ENCODE assay signal across 1 cellular context in the genomic region with DNA sequence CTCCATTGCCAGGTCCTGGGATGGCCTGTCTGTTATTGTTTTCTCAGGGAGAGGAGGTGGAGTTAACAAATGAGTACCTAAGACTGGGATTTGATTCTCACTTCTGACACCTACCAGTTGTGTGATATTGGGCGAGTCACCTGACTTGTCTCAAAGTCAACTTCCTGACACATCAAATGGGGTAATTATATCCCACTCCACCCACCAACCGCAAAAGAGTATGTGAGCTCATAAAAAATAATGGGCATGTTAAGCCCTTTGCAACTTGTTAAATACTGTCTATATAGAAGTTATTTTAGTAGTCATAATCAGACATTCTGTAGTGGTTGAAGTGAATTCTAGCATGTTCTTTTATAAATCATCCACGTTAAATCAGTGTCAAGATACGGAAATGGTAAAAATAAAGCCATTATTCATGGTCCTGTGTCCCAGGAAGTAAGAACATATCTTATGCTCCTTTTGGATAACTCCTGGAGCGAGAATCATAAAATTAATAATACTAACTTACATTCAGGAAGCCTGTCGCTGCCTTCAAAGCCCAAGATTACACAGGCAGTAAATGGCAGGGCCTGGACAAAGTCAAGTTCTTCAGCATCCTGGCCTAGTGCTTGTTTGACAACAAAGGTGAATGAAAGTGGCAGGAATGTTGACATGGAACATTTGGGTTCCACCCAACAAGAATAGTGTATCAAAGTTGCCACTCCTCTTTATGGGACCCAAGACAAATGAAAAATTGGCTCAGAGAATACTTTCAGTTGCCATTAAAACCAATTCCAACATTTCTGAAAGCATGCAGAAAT.
TF ChIP-seq lines count a peak whose summit lies in the region.

No MANE protein-coding gene starts in this region.

TF ChIP-seq in SK-N-SH, 30 proteins besides CTCF, POLR2A, EP300 and RAD21 (continued from another document):
- TF ChIP-seq, protein P1, sequence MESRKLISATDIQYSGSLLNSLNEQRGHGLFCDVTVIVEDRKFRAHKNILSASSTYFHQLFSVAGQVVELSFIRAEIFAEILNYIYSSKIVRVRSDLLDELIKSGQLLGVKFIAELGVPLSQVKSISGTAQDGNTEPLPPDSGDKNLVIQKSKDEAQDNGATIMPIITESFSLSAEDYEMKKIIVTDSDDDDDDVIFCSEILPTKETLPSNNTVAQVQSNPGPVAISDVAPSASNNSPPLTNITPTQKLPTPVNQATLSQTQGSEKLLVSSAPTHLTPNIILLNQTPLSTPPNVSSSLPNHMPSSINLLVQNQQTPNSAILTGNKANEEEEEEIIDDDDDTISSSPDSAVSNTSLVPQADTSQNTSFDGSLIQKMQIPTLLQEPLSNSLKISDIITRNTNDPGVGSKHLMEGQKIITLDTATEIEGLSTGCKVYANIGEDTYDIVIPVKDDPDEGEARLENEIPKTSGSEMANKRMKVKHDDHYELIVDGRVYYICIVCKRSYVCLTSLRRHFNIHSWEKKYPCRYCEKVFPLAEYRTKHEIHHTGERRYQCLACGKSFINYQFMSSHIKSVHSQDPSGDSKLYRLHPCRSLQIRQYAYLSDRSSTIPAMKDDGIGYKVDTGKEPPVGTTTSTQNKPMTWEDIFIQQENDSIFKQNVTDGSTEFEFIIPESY (IDR thresholded peaks at IDR 0.05; ENCODE audit: borderline replicate concordance, low read depth): no peak
- no peak for TF ChIP-seq EZH2phosphoT487 (IDR thresholded peaks at IDR 0.05; ENCODE audit: borderline replicate concordance, low read depth)
- TF ChIP-seq RXRA (IDR thresholded peaks at IDR 0.05; ENCODE audit: borderline replicate concordance, low read depth): no peak
- no peak for TF ChIP-seq SIN3A (IDR thresholded peaks at IDR 0.05; ENCODE audit: borderline replicate concordance, low read depth, low read length)
- TF ChIP-seq FOXM1 (IDR thresholded peaks at IDR 0.05; ENCODE audit: low read depth): no peak
- TF ChIP-seq, protein P2, sequence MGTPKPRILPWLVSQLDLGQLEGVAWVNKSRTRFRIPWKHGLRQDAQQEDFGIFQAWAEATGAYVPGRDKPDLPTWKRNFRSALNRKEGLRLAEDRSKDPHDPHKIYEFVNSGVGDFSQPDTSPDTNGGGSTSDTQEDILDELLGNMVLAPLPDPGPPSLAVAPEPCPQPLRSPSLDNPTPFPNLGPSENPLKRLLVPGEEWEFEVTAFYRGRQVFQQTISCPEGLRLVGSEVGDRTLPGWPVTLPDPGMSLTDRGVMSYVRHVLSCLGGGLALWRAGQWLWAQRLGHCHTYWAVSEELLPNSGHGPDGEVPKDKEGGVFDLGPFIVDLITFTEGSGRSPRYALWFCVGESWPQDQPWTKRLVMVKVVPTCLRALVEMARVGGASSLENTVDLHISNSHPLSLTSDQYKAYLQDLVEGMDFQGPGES (IDR thresholded peaks at IDR 0.05; ENCODE audit: low read depth, low read length): no peak
- TF ChIP-seq, protein P3, sequence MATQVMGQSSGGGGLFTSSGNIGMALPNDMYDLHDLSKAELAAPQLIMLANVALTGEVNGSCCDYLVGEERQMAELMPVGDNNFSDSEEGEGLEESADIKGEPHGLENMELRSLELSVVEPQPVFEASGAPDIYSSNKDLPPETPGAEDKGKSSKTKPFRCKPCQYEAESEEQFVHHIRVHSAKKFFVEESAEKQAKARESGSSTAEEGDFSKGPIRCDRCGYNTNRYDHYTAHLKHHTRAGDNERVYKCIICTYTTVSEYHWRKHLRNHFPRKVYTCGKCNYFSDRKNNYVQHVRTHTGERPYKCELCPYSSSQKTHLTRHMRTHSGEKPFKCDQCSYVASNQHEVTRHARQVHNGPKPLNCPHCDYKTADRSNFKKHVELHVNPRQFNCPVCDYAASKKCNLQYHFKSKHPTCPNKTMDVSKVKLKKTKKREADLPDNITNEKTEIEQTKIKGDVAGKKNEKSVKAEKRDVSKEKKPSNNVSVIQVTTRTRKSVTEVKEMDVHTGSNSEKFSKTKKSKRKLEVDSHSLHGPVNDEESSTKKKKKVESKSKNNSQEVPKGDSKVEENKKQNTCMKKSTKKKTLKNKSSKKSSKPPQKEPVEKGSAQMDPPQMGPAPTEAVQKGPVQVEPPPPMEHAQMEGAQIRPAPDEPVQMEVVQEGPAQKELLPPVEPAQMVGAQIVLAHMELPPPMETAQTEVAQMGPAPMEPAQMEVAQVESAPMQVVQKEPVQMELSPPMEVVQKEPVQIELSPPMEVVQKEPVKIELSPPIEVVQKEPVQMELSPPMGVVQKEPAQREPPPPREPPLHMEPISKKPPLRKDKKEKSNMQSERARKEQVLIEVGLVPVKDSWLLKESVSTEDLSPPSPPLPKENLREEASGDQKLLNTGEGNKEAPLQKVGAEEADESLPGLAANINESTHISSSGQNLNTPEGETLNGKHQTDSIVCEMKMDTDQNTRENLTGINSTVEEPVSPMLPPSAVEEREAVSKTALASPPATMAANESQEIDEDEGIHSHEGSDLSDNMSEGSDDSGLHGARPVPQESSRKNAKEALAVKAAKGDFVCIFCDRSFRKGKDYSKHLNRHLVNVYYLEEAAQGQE (IDR thresholded peaks at IDR 0.05; ENCODE audit: low read depth, low read length): no peak
- TF ChIP-seq TAF1 (IDR thresholded peaks at IDR 0.05; ENCODE audit: borderline replicate concordance, low read depth, low read length): no peak
- TF ChIP-seq RCOR1 (IDR thresholded peaks at IDR 0.05; ENCODE audit: low read length): no peak
- no peak for TF ChIP-seq FOXJ3 (CRISPR knock-in tag; IDR thresholded peaks at IDR 0.05)
- TF ChIP-seq GATA2 (CRISPR knock-in tag; IDR thresholded peaks at IDR 0.05): no peak
- TF ChIP-seq, protein P4, sequence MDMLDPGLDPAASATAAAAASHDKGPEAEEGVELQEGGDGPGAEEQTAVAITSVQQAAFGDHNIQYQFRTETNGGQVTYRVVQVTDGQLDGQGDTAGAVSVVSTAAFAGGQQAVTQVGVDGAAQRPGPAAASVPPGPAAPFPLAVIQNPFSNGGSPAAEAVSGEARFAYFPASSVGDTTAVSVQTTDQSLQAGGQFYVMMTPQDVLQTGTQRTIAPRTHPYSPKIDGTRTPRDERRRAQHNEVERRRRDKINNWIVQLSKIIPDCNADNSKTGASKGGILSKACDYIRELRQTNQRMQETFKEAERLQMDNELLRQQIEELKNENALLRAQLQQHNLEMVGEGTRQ (IDR thresholded peaks at IDR 0.05; ENCODE audit: borderline replicate concordance, low read depth, low read length): no peak
- TF ChIP-seq YY1 (IDR thresholded peaks at IDR 0.05; ENCODE audit: low read depth): no peak
- TF ChIP-seq TEAD4 (IDR thresholded peaks at IDR 0.05; ENCODE audit: borderline replicate concordance, insufficient read depth): no peak
TF ChIP-seq in SK-N-SH: peak in this region for 0.
